In genomic region chr16:24540575-24541240, GRCh38 we compare ENCODE assay signal across 2 cellular contexts.
TF ChIP-seq lines count a peak whose summit lies in the region.

No MANE protein-coding gene starts in this region.

TF ChIP-seq in SK-N-SH treated with all-trans-retinoic acid at 6 μM for 48 hours, 23 proteins besides CTCF, POLR2A, EP300 and RAD21:
- TF ChIP-seq ZNF70 (CRISPR knock-in tag; IDR thresholded peaks at IDR 0.05), result no peak
- no peak for TF ChIP-seq ISL1 (CRISPR knock-in tag; IDR thresholded peaks at IDR 0.05)
- TF ChIP-seq, protein P1, sequence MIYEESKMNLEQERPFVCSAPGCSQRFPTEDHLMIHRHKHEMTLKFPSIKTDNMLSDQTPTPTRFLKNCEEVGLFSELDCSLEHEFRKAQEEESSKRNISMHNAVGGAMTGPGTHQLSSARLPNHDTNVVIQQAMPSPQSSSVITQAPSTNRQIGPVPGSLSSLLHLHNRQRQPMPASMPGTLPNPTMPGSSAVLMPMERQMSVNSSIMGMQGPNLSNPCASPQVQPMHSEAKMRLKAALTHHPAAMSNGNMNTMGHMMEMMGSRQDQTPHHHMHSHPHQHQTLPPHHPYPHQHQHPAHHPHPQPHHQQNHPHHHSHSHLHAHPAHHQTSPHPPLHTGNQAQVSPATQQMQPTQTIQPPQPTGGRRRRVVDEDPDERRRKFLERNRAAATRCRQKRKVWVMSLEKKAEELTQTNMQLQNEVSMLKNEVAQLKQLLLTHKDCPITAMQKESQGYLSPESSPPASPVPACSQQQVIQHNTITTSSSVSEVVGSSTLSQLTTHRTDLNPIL (CRISPR knock-in tag; IDR thresholded peaks at IDR 0.05; ENCODE audit: low read depth), result no peak
- no peak for TF ChIP-seq ARNTL (CRISPR knock-in tag; IDR thresholded peaks at IDR 0.05; ENCODE audit: borderline replicate concordance, low read depth)
- no peak for TF ChIP-seq TCF4 (CRISPR knock-in tag; IDR thresholded peaks at IDR 0.05; ENCODE audit: borderline replicate concordance)
- TF ChIP-seq ZFP3 (CRISPR knock-in tag; IDR thresholded peaks at IDR 0.05), result no peak
- TF ChIP-seq, protein P2, sequence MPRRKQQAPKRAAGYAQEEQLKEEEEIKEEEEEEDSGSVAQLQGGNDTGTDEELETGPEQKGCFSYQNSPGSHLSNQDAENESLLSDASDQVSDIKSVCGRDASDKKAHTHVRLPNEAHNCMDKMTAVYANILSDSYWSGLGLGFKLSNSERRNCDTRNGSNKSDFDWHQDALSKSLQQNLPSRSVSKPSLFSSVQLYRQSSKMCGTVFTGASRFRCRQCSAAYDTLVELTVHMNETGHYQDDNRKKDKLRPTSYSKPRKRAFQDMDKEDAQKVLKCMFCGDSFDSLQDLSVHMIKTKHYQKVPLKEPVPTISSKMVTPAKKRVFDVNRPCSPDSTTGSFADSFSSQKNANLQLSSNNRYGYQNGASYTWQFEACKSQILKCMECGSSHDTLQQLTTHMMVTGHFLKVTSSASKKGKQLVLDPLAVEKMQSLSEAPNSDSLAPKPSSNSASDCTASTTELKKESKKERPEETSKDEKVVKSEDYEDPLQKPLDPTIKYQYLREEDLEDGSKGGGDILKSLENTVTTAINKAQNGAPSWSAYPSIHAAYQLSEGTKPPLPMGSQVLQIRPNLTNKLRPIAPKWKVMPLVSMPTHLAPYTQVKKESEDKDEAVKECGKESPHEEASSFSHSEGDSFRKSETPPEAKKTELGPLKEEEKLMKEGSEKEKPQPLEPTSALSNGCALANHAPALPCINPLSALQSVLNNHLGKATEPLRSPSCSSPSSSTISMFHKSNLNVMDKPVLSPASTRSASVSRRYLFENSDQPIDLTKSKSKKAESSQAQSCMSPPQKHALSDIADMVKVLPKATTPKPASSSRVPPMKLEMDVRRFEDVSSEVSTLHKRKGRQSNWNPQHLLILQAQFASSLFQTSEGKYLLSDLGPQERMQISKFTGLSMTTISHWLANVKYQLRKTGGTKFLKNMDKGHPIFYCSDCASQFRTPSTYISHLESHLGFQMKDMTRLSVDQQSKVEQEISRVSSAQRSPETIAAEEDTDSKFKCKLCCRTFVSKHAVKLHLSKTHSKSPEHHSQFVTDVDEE (CRISPR knock-in tag; IDR thresholded peaks at IDR 0.05), result no peak
- TF ChIP-seq ZNF8 (CRISPR knock-in tag; IDR thresholded peaks at IDR 0.05), result no peak
- no peak for TF ChIP-seq SNAI2 (CRISPR knock-in tag; IDR thresholded peaks at IDR 0.05)
- TF ChIP-seq RARB (CRISPR knock-in tag; IDR thresholded peaks at IDR 0.05), result no peak
- no peak for TF ChIP-seq CSRNP3 (CRISPR knock-in tag; IDR thresholded peaks at IDR 0.05)
- TF ChIP-seq ZC3H10 (CRISPR knock-in tag; IDR thresholded peaks at IDR 0.05), result no peak
- no peak for TF ChIP-seq OSR1 (CRISPR knock-in tag; IDR thresholded peaks at IDR 0.05)
- no peak for TF ChIP-seq GLIS3 (CRISPR knock-in tag; IDR thresholded peaks at IDR 0.05)
- TF ChIP-seq ESRRG (CRISPR knock-in tag; IDR thresholded peaks at IDR 0.05), result no peak
- no peak for TF ChIP-seq PPARA (CRISPR knock-in tag; IDR thresholded peaks at IDR 0.05; ENCODE audit: borderline replicate concordance)

TF ChIP-seq in H1, 55 proteins besides CTCF, POLR2A, EP300 and RAD21:
- TF ChIP-seq HDAC2 (IDR thresholded peaks at IDR 0.05; ENCODE audit: borderline replicate concordance in 1 of 2, low read depth in 2 of 2, low read length in 2 of 2) (no peak), SAP30 (IDR thresholded peaks at IDR 0.05; ENCODE audit: insufficient read depth, insufficient replicate concordance, low read length) (no peak), YY1 (IDR thresholded peaks at IDR 0.05; ENCODE audit: low read depth, low read length) (peak; percentile 62; the same call in 1 of the 2 replicates), TBP (IDR thresholded peaks at IDR 0.05; ENCODE audit: low read depth, low read length) (0 out of 2 replicates have a peak, but pooled peaks have one; percentile 14)
